Comparison of ENCODE assay signal across 1 cellular context in the genomic region with DNA sequence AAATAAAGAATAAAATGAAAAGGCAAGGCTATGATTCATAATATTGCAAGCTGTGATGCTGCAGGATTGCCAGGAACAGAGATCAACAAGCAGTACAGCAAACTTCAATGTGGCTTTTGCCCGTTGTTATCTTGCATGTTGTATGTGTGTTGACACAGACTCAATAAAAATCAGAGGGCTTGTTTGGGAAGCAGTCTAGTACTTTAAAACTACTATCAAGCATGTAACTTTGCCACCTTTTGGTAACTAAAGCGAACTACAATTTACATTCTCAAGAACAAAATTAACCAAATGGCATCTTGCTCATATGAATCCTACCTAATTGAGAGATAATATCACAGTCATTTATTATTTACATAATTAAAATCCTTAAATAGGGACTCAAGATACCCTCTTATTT.
TF ChIP-seq lines count a peak whose summit lies in the region.

No MANE protein-coding gene starts in this region.

TF ChIP-seq in GM23338, 12 proteins besides CTCF, POLR2A, EP300 and RAD21 (continued from another document):
- TF ChIP-seq, protein P1, sequence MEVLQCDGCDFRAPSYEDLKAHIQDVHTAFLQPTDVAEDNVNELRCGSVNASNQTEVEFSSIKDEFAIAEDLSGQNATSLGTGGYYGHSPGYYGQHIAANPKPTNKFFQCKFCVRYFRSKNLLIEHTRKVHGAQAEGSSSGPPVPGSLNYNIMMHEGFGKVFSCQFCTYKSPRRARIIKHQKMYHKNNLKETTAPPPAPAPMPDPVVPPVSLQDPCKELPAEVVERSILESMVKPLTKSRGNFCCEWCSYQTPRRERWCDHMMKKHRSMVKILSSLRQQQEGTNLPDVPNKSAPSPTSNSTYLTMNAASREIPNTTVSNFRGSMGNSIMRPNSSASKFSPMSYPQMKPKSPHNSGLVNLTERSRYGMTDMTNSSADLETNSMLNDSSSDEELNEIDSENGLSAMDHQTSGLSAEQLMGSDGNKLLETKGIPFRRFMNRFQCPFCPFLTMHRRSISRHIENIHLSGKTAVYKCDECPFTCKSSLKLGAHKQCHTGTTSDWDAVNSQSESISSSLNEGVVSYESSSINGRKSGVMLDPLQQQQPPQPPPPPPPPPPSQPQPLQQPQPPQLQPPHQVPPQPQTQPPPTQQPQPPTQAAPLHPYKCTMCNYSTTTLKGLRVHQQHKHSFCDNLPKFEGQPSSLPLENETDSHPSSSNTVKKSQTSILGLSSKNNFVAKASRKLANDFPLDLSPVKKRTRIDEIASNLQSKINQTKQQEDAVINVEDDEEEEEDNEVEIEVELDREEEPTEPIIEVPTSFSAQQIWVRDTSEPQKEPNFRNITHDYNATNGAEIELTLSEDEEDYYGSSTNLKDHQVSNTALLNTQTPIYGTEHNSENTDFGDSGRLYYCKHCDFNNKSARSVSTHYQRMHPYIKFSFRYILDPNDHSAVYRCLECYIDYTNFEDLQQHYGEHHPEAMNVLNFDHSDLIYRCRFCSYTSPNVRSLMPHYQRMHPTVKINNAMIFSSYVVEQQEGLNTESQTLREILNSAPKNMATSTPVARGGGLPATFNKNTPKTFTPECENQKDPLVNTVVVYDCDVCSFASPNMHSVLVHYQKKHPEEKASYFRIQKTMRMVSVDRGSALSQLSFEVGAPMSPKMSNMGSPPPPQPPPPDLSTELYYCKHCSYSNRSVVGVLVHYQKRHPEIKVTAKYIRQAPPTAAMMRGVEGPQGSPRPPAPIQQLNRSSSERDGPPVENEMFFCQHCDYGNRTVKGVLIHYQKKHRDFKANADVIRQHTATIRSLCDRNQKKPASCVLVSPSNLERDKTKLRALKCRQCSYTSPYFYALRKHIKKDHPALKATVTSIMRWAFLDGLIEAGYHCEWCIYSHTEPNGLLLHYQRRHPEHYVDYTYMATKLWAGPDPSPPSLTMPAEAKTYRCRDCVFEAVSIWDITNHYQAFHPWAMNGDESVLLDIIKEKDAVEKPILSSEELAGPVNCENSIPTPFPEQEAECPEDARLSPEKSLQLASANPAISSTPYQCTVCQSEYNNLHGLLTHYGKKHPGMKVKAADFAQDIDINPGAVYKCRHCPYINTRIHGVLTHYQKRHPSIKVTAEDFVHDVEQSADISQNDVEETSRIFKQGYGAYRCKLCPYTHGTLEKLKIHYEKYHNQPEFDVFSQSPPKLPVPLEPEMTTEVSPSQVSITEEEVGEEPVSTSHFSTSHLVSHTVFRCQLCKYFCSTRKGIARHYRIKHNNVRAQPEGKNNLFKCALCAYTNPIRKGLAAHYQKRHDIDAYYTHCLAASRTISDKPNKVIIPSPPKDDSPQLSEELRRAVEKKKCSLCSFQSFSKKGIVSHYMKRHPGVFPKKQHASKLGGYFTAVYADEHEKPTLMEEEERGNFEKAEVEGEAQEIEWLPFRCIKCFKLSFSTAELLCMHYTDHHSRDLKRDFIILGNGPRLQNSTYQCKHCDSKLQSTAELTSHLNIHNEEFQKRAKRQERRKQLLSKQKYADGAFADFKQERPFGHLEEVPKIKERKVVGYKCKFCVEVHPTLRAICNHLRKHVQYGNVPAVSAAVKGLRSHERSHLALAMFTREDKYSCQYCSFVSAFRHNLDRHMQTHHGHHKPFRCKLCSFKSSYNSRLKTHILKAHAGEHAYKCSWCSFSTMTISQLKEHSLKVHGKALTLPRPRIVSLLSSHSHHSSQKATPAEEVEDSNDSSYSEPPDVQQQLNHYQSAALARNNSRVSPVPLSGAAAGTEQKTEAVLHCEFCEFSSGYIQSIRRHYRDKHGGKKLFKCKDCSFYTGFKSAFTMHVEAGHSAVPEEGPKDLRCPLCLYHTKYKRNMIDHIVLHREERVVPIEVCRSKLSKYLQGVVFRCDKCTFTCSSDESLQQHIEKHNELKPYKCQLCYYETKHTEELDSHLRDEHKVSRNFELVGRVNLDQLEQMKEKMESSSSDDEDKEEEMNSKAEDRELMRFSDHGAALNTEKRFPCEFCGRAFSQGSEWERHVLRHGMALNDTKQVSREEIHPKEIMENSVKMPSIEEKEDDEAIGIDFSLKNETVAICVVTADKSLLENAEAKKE (CRISPR knock-in tag; IDR thresholded peaks at IDR 0.05), result no peak
- TF ChIP-seq ZNF114 (CRISPR knock-in tag; IDR thresholded peaks at IDR 0.05) (no peak), JUNB (IDR thresholded peaks at IDR 0.05; ENCODE audit: unreplicated experiment) (no peak), CREB1 (CRISPR knock-in tag; IDR thresholded peaks at IDR 0.05; ENCODE audit: low read depth) (no peak), ZNF331 (CRISPR knock-in tag; IDR thresholded peaks at IDR 0.05; ENCODE audit: low read depth) (no peak), NANOG (IDR thresholded peaks at IDR 0.05; ENCODE audit: borderline replicate concordance) (no peak), EZH2phosphoT487 (IDR thresholded peaks at IDR 0.05; ENCODE audit: unreplicated experiment) (no peak)
TF ChIP-seq in GM23338: peak in this region for 0.
